21 cellular contexts compared by ENCODE assay signal in genomic region chr17:49910858-49911204, GRCh38. TPM values are rescaled to one million over a fixed set of nuclear protein-coding genes. Genes with fewer than 3 reads are reported as not detected.
DNase-seq lines count a peak whose midpoint lies in the region; ATAC-seq and TF ChIP-seq lines count a peak whose summit lies in the region.
"Had no signal": no experiment of that assay in that cellular context is flagged by ENCODE, and none has a peak within 500 bp of the region (broad histone marks: within the 10 kb centered on the region; RNA-seq: fewer than 3 reads in every experiment).

No MANE protein-coding gene starts in this region.

- H2AFZ ChIP-seq in PC-9 (no peak overlapping the region), smooth muscle cell (ENCODE audit: low read depth) (no peak overlapping the region)

- H3K79me2 ChIP-seq in PC-9 (ENCODE audit: low read depth) (no peaks in the 10 kb centered on the region), smooth muscle cell (ENCODE audit: low read depth) (no peaks in the 10 kb centered on the region)

- H3F3A ChIP-seq in PC-9 (ENCODE audit: insufficient read depth, low read depth), result peaks cover 27% of the 10 kb centered on the region; the same call in 1 of the 2 replicates
- no peaks in the 10 kb centered on the region for H3F3A ChIP-seq in smooth muscle cell (ENCODE audit: low read depth)

- H3K4me1 ChIP-seq in PC-9 (replicated peaks; ENCODE audit: insufficient read depth), result peaks cover 81% of the 10 kb centered on the region
- H3K4me1 ChIP-seq in iPS-15b (ENCODE audit: control insufficient read depth, insufficient read depth, low read length), result peaks cover 16% of the 10 kb centered on the region
- H3K4me1 ChIP-seq in smooth muscle cell (ENCODE audit: low read depth), result peaks cover 34% of the 10 kb centered on the region
- no peaks in the 10 kb centered on the region for H3K4me1 ChIP-seq in ovary (ENCODE audit: insufficient read depth)
- H3K4me1 ChIP-seq: lower lobe of right lung had no signal

- 67% methylated on average over 7 of the region's 7 CpGs for whole genome bisulfite sequencing in smooth muscle cell (ENCODE audit: low lambda C conversion rate)
- 45 to 56% (median 46%) methylated on average over 7 of the region's 7 CpGs for WGBS in ovary, 3 donors

- peak overlapping the region; percentile 48 for H3K27ac ChIP-seq in PC-9
- no peak overlapping the region for H3K27ac ChIP-seq in smooth muscle cell (ENCODE audit: low read depth)
- H3K27ac ChIP-seq in ovary, result no peak overlapping the region
- H3K27ac ChIP-seq: lower lobe of right lung, neutrophil, tibial artery had no signal

- H3K4me1 Mint-ChIP-seq in activated CD8-positive, alpha-beta T cell treated with anti-CD3 and anti-CD28 coated beads for 36 hours (ENCODE audit: low read depth), result peaks cover 5% of the 10 kb centered on the region
- H3K4me1 Mint-ChIP-seq in activated CD8-positive, alpha-beta T cell treated with anti-CD3 and anti-CD28 coated beads, Interleukin-2, amount 10 ng/mL, durations not matched to agents 7 days and 5 days (ENCODE audit: low read depth), result peaks cover 4% of the 10 kb centered on the region

- H4K20me1 ChIP-seq in PC-9 (ENCODE audit: insufficient read depth), result no peaks in the 10 kb centered on the region
- no peaks in the 10 kb centered on the region for H4K20me1 ChIP-seq in smooth muscle cell (ENCODE audit: low read depth)

- H3K27me3 Mint-ChIP-seq in activated CD8-positive, alpha-beta T cell treated with anti-CD3 and anti-CD28 coated beads for 36 hours, result peaks cover 47% of the 10 kb centered on the region
- peaks cover 55% of the 10 kb centered on the region for H3K27me3 Mint-ChIP-seq in activated CD8-positive, alpha-beta T cell treated with anti-CD3 and anti-CD28 coated beads, Interleukin-2, amount 10 ng/mL, durations not matched to agents 7 days and 5 days (ENCODE audit: low read depth)

- H3K27me3 ChIP-seq in PC-9 (ENCODE audit: insufficient read depth, low read depth) (no peaks in the 10 kb centered on the region), iPS-15b (ENCODE audit: control insufficient read depth, insufficient read depth, low read length) (peaks cover 89% of the 10 kb centered on the region), smooth muscle cell (ENCODE audit: low read depth) (peaks cover 60% of the 10 kb centered on the region), ovary (peaks cover 3% of the 10 kb centered on the region)

- no peaks in the 10 kb centered on the region for H3K36me3 ChIP-seq in PC-9 (ENCODE audit: low read depth)
- no peaks in the 10 kb centered on the region for H3K36me3 ChIP-seq in iPS-15b (ENCODE audit: control insufficient read depth, insufficient read depth, low read length)
- no peaks in the 10 kb centered on the region for H3K36me3 ChIP-seq in smooth muscle cell (ENCODE audit: low read depth)
- H3K36me3 ChIP-seq in ovary, result no peaks in the 10 kb centered on the region
- H3K36me3 ChIP-seq: lower lobe of right lung, neutrophil, tibial artery had no signal

- intact Hi-C loops in activated CD8-positive, alpha-beta T cell treated with anti-CD3 and anti-CD28 coated beads for 36 hours (cut with micrococcal nuclease), result no loop called here
- intact Hi-C loops in PC-9 (cut with micrococcal nuclease; ENCODE audit: unreplicated experiment) (no loop called here), ovary (cut with DNase I) (no loop called here)

- H3K4me2 ChIP-seq in PC-9 (peak overlapping the region; percentile 69), smooth muscle cell (peak overlapping the region; percentile 90)

- TF ChIP-seq POLR2A in ovary (IDR thresholded peaks at IDR 0.05), result no peak

- no TSS peak for BruUV-seq in PC-9 (replicated peaks; lab: Mats Ljungman, UMichigan)

- peak; percentile 48 for ATAC-seq in activated CD8-positive, alpha-beta T cell treated with anti-CD3 and anti-CD28 coated beads for 36 hours
- ATAC-seq in activated CD8-positive, alpha-beta T cell treated with anti-CD3 and anti-CD28 coated beads, Interleukin-2, amount 10 ng/mL, durations not matched to agents 7 days and 5 days, result no peak
- ATAC-seq in GM19351 (IDR thresholded peaks at IDR 0.05; ENCODE audit: unreplicated experiment) (no peak), HG03378 (IDR thresholded peaks at IDR 0.05; ENCODE audit: unreplicated experiment) (no peak)
- ATAC-seq: GM12878, HepG2, sciatic nerve had no signal

- CTCF ChIA-PET in activated CD8-positive, alpha-beta T cell treated with anti-CD3 and anti-CD28 coated beads for 36 hours (lab: Charles Lee), result interaction anchor here (1.0 to 6.7 kb wide), 5 partner anchors 12 to 87 kb away, joined by 3 to 49 read pairs (median 3); no protein-coding TSS in a partner anchor
- CTCF ChIA-PET in activated CD8-positive, alpha-beta T cell treated with anti-CD3 and anti-CD28 coated beads, Interleukin-2, amount 10 ng/mL, durations not matched to agents 7 days and 5 days (lab: Charles Lee), result interaction anchor here (0.9 to 3.8 kb wide), 5 partner anchors 30 to 355 kb away, joined by 3 to 22 read pairs (median 3); no protein-coding TSS in a partner anchor
- CTCF ChIA-PET in PC-9 (lab: Charles Lee), result interaction anchor here (0.6 kb wide), 2 partner anchors 56 to 436 kb away, joined by 4 to 8 read pairs; no protein-coding TSS in a partner anchor

- no peak overlapping the region for H3K27ac Mint-ChIP-seq in activated CD8-positive, alpha-beta T cell treated with anti-CD3 and anti-CD28 coated beads for 36 hours
- H3K27ac Mint-ChIP-seq in activated CD8-positive, alpha-beta T cell treated with anti-CD3 and anti-CD28 coated beads, Interleukin-2, amount 10 ng/mL, durations not matched to agents 7 days and 5 days, result no peak overlapping the region
- H3K27ac Mint-ChIP-seq: activated B cell treated with CpG ODN at 0.5 μM for 24 hours had no signal

- no peak for DNase-seq in activated CD8-positive, alpha-beta T cell treated with anti-CD3 and anti-CD28 coated beads for 36 hours
- DNase-seq in activated CD8-positive, alpha-beta T cell treated with anti-CD3 and anti-CD28 coated beads, Interleukin-2, amount 10 ng/mL, durations not matched to agents 7 days and 5 days, result no peak
- DNase-seq in PC-9 (no peak), smooth muscle cell (lab: John Stamatoyannopoulos, UW; ENCODE audit: unreplicated experiment) (no peak), ovary (no peak)
- DNase-seq: activated B cell treated with CpG ODN at 0.5 μM for 24 hours; activated naive CD4-positive, alpha-beta T cell; HCEC 1CT; hypothalamus; lower lobe of right lung; NCI-H2081; tibial artery had no signal

- H3K9me3 Mint-ChIP-seq in activated CD8-positive, alpha-beta T cell treated with anti-CD3 and anti-CD28 coated beads for 36 hours, result no peaks in the 10 kb centered on the region
- no peaks in the 10 kb centered on the region for H3K9me3 Mint-ChIP-seq in activated CD8-positive, alpha-beta T cell treated with anti-CD3 and anti-CD28 coated beads, Interleukin-2, amount 10 ng/mL, durations not matched to agents 7 days and 5 days (ENCODE audit: insufficient read depth)
- H3K9me3 Mint-ChIP-seq: activated B cell treated with CpG ODN at 0.5 μM for 24 hours had no signal

- no peak for TF ChIP-seq EP300 in ovary (IDR thresholded peaks at IDR 0.05)

- H3K9ac ChIP-seq in iPS-15b (ENCODE audit: low read depth, low read length) (no peak overlapping the region), smooth muscle cell (ENCODE audit: low read depth) (no peak overlapping the region)

- no peaks in the 10 kb centered on the region for H3K9me3 ChIP-seq in PC-9 (ENCODE audit: insufficient read depth, low read depth)
- H3K9me3 ChIP-seq in iPS-15b (ENCODE audit: control insufficient read depth, insufficient read depth, low read length), result no peaks in the 10 kb centered on the region
- no peaks in the 10 kb centered on the region for H3K9me3 ChIP-seq in smooth muscle cell (replicated peaks; ENCODE audit: low read depth)
- no peaks in the 10 kb centered on the region for H3K9me3 ChIP-seq in ovary
- H3K9me3 ChIP-seq: lower lobe of right lung, neutrophil, tibial artery had no signal

- H3K9me2 ChIP-seq in PC-9 (ENCODE audit: insufficient read depth), result no peaks in the 10 kb centered on the region

- POLR2A ChIA-PET in activated CD8-positive, alpha-beta T cell treated with anti-CD3 and anti-CD28 coated beads for 36 hours (lab: Charles Lee), result interaction anchor here (0.7 kb wide), 1 partner anchor 51 kb away, joined by 3 read pairs; no protein-coding TSS in a partner anchor
- POLR2A ChIA-PET in activated CD8-positive, alpha-beta T cell treated with anti-CD3 and anti-CD28 coated beads, Interleukin-2, amount 10 ng/mL, durations not matched to agents 7 days and 5 days (lab: Charles Lee), result no interaction called here
- POLR2A ChIA-PET in PC-9 (lab: Charles Lee; ENCODE audit: unreplicated experiment), result no interaction called here

- peak overlapping the region; percentile 55; the same call in 1 of the 2 replicates for H3K4me3 ChIP-seq in PC-9
- peak overlapping the region; percentile 38 for H3K4me3 ChIP-seq in iPS-15b (ENCODE audit: low read depth, low read length)
- peak overlapping the region; percentile 41 for H3K4me3 ChIP-seq in smooth muscle cell
- H3K4me3 ChIP-seq in ovary, result no peak overlapping the region
- H3K4me3 ChIP-seq: GM12878, tibial artery had no signal

- peak overlapping the region; percentile 12 for H3K4me3 Mint-ChIP-seq in activated CD8-positive, alpha-beta T cell treated with anti-CD3 and anti-CD28 coated beads for 36 hours
- no peak overlapping the region for H3K4me3 Mint-ChIP-seq in activated CD8-positive, alpha-beta T cell treated with anti-CD3 and anti-CD28 coated beads, Interleukin-2, amount 10 ng/mL, durations not matched to agents 7 days and 5 days
- H3K4me3 Mint-ChIP-seq: activated B cell treated with CpG ODN at 0.5 μM for 24 hours had no signal

- H3K36me3 Mint-ChIP-seq in activated CD8-positive, alpha-beta T cell treated with anti-CD3 and anti-CD28 coated beads for 36 hours (ENCODE audit: low read depth), result no peaks in the 10 kb centered on the region
- no peaks in the 10 kb centered on the region for H3K36me3 Mint-ChIP-seq in activated CD8-positive, alpha-beta T cell treated with anti-CD3 and anti-CD28 coated beads, Interleukin-2, amount 10 ng/mL, durations not matched to agents 7 days and 5 days (ENCODE audit: low read depth)

- no peak for TF ChIP-seq CTCF in activated CD8-positive, alpha-beta T cell treated with anti-CD3 and anti-CD28 coated beads for 36 hours (IDR thresholded peaks at IDR 0.05)
- TF ChIP-seq CTCF in PC-9 (conservative IDR thresholded peaks at IDR 0.05) (no peak), smooth muscle cell (IDR thresholded peaks at IDR 0.05; ENCODE audit: borderline replicate concordance, insufficient read depth, poor library complexity, severe bottlenecking) (no peak), ovary (IDR thresholded peaks at IDR 0.05) (no peak)

RNA-seq across cellular contexts. Expression of gene DLX4, which starts 58.2 kb away (rescaled TPM):
- under 1 TPM; 0.43 to 0.81 TPM for total RNA-seq in activated CD8-positive, alpha-beta T cell treated with anti-CD3 and anti-CD28 coated beads for 36 hours
- total RNA-seq in activated CD8-positive, alpha-beta T cell treated with anti-CD3 and anti-CD28 coated beads, Interleukin-2, amount 10 ng/mL, durations not matched to agents 7 days and 5 days, result not detected
- total RNA-seq in PC-9 (2021) (6.2 and 8.8 TPM in 2 replicates), smooth muscle cell (not detected in 2 replicates), ovary (under 1 TPM in 1 of 7 donors, not detected in 6; 0.10 TPM)
- polyA plus RNA-seq in smooth muscle cell (0.19 and 0.51 TPM in 2 replicates), ovary (not detected)
- total RNA-seq: fibroblast of lung; sciatic nerve; T-helper 1 cell treated with Interleukin-12 subunit alpha and Interleukin-12 subunit beta and Interleukin-4 antibody, amounts not matched to agents 30 ng/mL and 1 ng/mL, for 36 hours had no signal
- polyA plus RNA-seq: fibroblast of lung had no signal
